In genomic region chr3:100234364-100234763, GRCh38 we compare ENCODE assay signal across 17 cellular contexts. TPM values are rescaled to one million over a fixed set of nuclear protein-coding genes. Genes with fewer than 3 reads are reported as not detected.
DNase-seq lines count a peak whose midpoint lies in the region; ATAC-seq, FAIRE-seq and TF ChIP-seq lines count a peak whose summit lies in the region.
"Had no signal": no experiment of that assay in that cellular context is flagged by ENCODE, and none has a peak within 500 bp of the region (broad histone marks: within the 10 kb centered on the region; RNA-seq: fewer than 3 reads in every experiment).

No MANE protein-coding gene starts in this region.

- H3K9me3 ChIP-seq in IMR-90 (ENCODE audit: control insufficient read depth, insufficient read depth, low read length) (peaks cover 10% of the 10 kb centered on the region), K562 (replicated peaks; ENCODE audit: control insufficient read depth, insufficient read depth, low read depth, low read length) (no peaks in the 10 kb centered on the region), mesenchymal stem cell (ENCODE audit: control insufficient read depth, low read length) (peaks cover 27% of the 10 kb centered on the region), pancreas (no peaks in the 10 kb centered on the region)

- H3K9me3 Mint-ChIP-seq in naive thymus-derived CD8-positive, alpha-beta T cell, result peaks cover 0 to 11% (median 4%) of the 10 kb centered on the region in 9 donors

- H3K56ac ChIP-seq in IMR-90 (ENCODE audit: extremely low read depth, insufficient read depth, low read length), result no peak overlapping the region

- H3K79me1 ChIP-seq in IMR-90 (ENCODE audit: low read depth in 1 of 2, low read length in 2 of 2) (no peaks in the 10 kb centered on the region), mesenchymal stem cell (replicated peaks; ENCODE audit: low read length, poor library complexity, severe bottlenecking) (no peaks in the 10 kb centered on the region)

- no peak overlapping the region for H3K4me3 Mint-ChIP-seq in naive thymus-derived CD8-positive, alpha-beta T cell
- H3K4me3 Mint-ChIP-seq: CD4-positive, alpha-beta memory T cell had no signal

- CTCF ChIA-PET in IMR-90 (lab: Yijun Ruan, JAX), result no interaction called here
- CTCF ChIA-PET in K562 (lab: Yijun Ruan, JAX; ENCODE audit: low intra/inter-chr PET ratio), result no interaction called here

- H2AK9ac ChIP-seq in IMR-90 (replicated peaks; ENCODE audit: low read depth, low read length, poor library complexity), result no peak overlapping the region

- no peak overlapping the region for H3K23ac ChIP-seq in IMR-90 (ENCODE audit: low read depth, low read length)
- H3K23ac ChIP-seq in mesenchymal stem cell (ENCODE audit: low read length in 2 of 2), result no peak overlapping the region

- DNase-seq in IMR-90 (no peak), K562 (ENCODE audit: extremely low read depth in 1 of 4, low spot score in 3 of 4) (no peak), mesenchymal stem cell (no peak), pancreas (no peak)
- no peak for DNase-seq in naive thymus-derived CD8-positive, alpha-beta T cell
- DNase-seq: C1 segment of cervical spinal cord; CD4-positive, alpha-beta memory T cell; COR-L47; DMS153; DND-41; GM23248; H7; HCEC 1CT had no signal

- H2BK15ac ChIP-seq in IMR-90 (ENCODE audit: low read depth, low read length), result no peak overlapping the region; the same call in 2 of the 3 replicates
- peak overlapping the region; percentile 13 for H2BK15ac ChIP-seq in mesenchymal stem cell (ENCODE audit: low read depth, poor library complexity, severe bottlenecking)

- in situ Hi-C loops in IMR-90 (cut with MboI; ENCODE audit: low sequenced_read_pairs) (no loop called here), K562 (cut with MboI) (no loop called here)

- H2AFZ ChIP-seq in IMR-90 (replicated peaks; ENCODE audit: low read length, poor library complexity) (no peak overlapping the region), K562 (ENCODE audit: low read depth, low read length) (no peak overlapping the region), mesenchymal stem cell (ENCODE audit: low read depth, low read length) (no peak overlapping the region)
- H2AFZ ChIP-seq: GM23248 had no signal

- TF ChIP-seq EP300 in K562 (IDR thresholded peaks at IDR 0.05; ENCODE audit: low read length), result no peak

- H3K36me3 ChIP-seq in IMR-90 (ENCODE audit: control insufficient read depth, insufficient read depth, low read length), result no peaks in the 10 kb centered on the region
- no peaks in the 10 kb centered on the region for H3K36me3 ChIP-seq in K562 (ENCODE audit: control insufficient read depth, insufficient read depth, low read length)
- H3K36me3 ChIP-seq in mesenchymal stem cell (ENCODE audit: control insufficient read depth in 1 of 2, insufficient read depth in 2 of 2, low read depth in 1 of 2, low read length in 2 of 2), result no peaks in the 10 kb centered on the region
- H3K36me3 ChIP-seq in pancreas, result no peaks in the 10 kb centered on the region

- H3K9ac ChIP-seq in IMR-90 (ENCODE audit: low read depth, low read length), result no peak overlapping the region
- H3K9ac ChIP-seq in K562 (ENCODE audit: insufficient read depth in 1 of 2, low read depth in 2 of 2, low read length in 2 of 2), result no peak overlapping the region
- H3K9ac ChIP-seq in mesenchymal stem cell (ENCODE audit: low read length), result no peak overlapping the region
- H3K9ac ChIP-seq: GM23248 had no signal

- peaks cover 0 to 1% (median 0%) of the 10 kb centered on the region in 4 donors for H3K4me1 Mint-ChIP-seq in naive thymus-derived CD8-positive, alpha-beta T cell

- FAIRE-seq in K562 (lab: Jason Lieb, UNC), result no peak
- no peak for FAIRE-seq in pancreas (lab: Jason Lieb, UNC)
- FAIRE-seq: G401.6, GM12892, H1 had no signal

- H4K8ac ChIP-seq in IMR-90 (ENCODE audit: low read depth in 2 of 2, low read length in 2 of 2) (0 out of 4 replicates have a peak overlapping the region, but pooled peaks of 1 of the 2 experiments have one; percentile 51), mesenchymal stem cell (ENCODE audit: low read length) (no peak overlapping the region)

- peaks cover 0 to 3% (median 1%) of the 10 kb centered on the region in 5 donors for H3K27me3 Mint-ChIP-seq in naive thymus-derived CD8-positive, alpha-beta T cell
- H3K27me3 Mint-ChIP-seq: CD4-positive, alpha-beta memory T cell had no signal

- H3K4me2 ChIP-seq in IMR-90 (ENCODE audit: low read depth, low read length) (no peak overlapping the region), K562 (ENCODE audit: insufficient read depth, low read length) (no peak overlapping the region), mesenchymal stem cell (ENCODE audit: low read length, poor library complexity, severe bottlenecking) (no peak overlapping the region)

- WGBS in IMR-90 (ENCODE audit: extremely low coverage in 2 of 2, insufficient read length in 1 of 2), 2 experiments, result no CpG with 5 or more reads among the region's 2 CpGs
- 16% methylated on average over 2 of the region's 2 CpGs for WGBS in K562 (ENCODE audit: insufficient coverage, low coverage, missing lambda C conversion rate)
- WGBS in mesenchymal stem cell, result 86% methylated on average over 2 of the region's 2 CpGs
- 85 to 90% methylated on average over 2 of the region's 2 CpGs for WGBS in pancreas, 2 donors

- TF ChIP-seq RAD21 in IMR-90 (IDR thresholded peaks at IDR 0.05; ENCODE audit: low read length) (no peak), K562 (CRISPR knock-in tag; conservative IDR thresholded peaks at IDR 0.05 in 1 of 2, IDR thresholded peaks at IDR 0.05 in 1 of 2) (no peak)

- H3K27ac ChIP-seq in IMR-90 (ENCODE audit: insufficient read depth, low read length) (no peak overlapping the region), K562 (ENCODE audit: extremely low read depth, low read depth, low read length) (no peak overlapping the region), mesenchymal stem cell (ENCODE audit: low read length, poor library complexity, severe bottlenecking) (no peak overlapping the region), pancreas (no peak overlapping the region)
- H3K27ac ChIP-seq: GM23248 had no signal

- POLR2A ChIA-PET in IMR-90 (lab: Charles Lee; ENCODE audit: unreplicated experiment) (no interaction called here), K562 (lab: Yijun Ruan, JAX) (interaction anchor here (1.8 kb wide), 1 partner anchor 402 kb away, joined by 3 read pairs; no protein-coding TSS in a partner anchor)
- POLR2A ChIA-PET in naive thymus-derived CD8-positive, alpha-beta T cell (lab: Charles Lee), result no interaction called here

- H2AK5ac ChIP-seq in IMR-90 (ENCODE audit: low read depth, low read length), result no peak overlapping the region
- no peak overlapping the region for H2AK5ac ChIP-seq in mesenchymal stem cell (ENCODE audit: low read length, severe bottlenecking)

- peaks cover 0 to 4% (median 4%) of the 10 kb centered on the region in 3 donors for H3K36me3 Mint-ChIP-seq in naive thymus-derived CD8-positive, alpha-beta T cell

- H2BK120ac ChIP-seq in IMR-90 (ENCODE audit: low read depth, low read length), result peak overlapping the region; percentile 42; the same call in 1 of the 2 replicates
- no peak overlapping the region for H2BK120ac ChIP-seq in mesenchymal stem cell (ENCODE audit: low read depth, low read length)

- intact Hi-C loops in IMR-90 (cut with micrococcal nuclease), result no loop called here
- intact Hi-C loops in K562 (cut with micrococcal nuclease), result no loop called here
- intact Hi-C loops in pancreas (cut with DNase I), result no loop called here

- H3K27ac Mint-ChIP-seq in naive thymus-derived CD8-positive, alpha-beta T cell, result no peak overlapping the region

- H3K9me1 ChIP-seq in IMR-90 (ENCODE audit: insufficient read depth, low read length) (no peaks in the 10 kb centered on the region), K562 (ENCODE audit: control insufficient read depth, insufficient read depth, low read length) (no peaks in the 10 kb centered on the region)

- ATAC-seq in IMR-90 (ENCODE audit: low read depth) (no peak), K562 (0 out of 3 replicates have a peak, but pooled peaks have one; percentile 40), GM19452 (IDR thresholded peaks at IDR 0.05; ENCODE audit: unreplicated experiment) (no peak), pancreas (no peak)
- ATAC-seq in naive thymus-derived CD8-positive, alpha-beta T cell, result no peak

- H4K91ac ChIP-seq in IMR-90 (ENCODE audit: insufficient read depth, low read depth, low read length), result no peak overlapping the region
- H4K91ac ChIP-seq in mesenchymal stem cell (ENCODE audit: low read length), result no peak overlapping the region

- H3K4me1 ChIP-seq in IMR-90 (ENCODE audit: control insufficient read depth, insufficient read depth, low read length), result peaks cover 5% of the 10 kb centered on the region; the same call in 1 of the 2 replicates
- H3K4me1 ChIP-seq in K562 (replicated peaks in 1 of 2; ENCODE audit: control insufficient read depth in 2 of 2, insufficient read depth in 2 of 2, low read length in 2 of 2), result no peaks in the 10 kb centered on the region
- H3K4me1 ChIP-seq in mesenchymal stem cell (ENCODE audit: control insufficient read depth, insufficient read depth, low read depth, low read length), result no peaks in the 10 kb centered on the region
- H3K4me1 ChIP-seq in pancreas, result no peaks in the 10 kb centered on the region

- no peak overlapping the region for H2BK12ac ChIP-seq in mesenchymal stem cell (ENCODE audit: low read length in 2 of 2)

- no peaks in the 10 kb centered on the region for H4K20me1 ChIP-seq in IMR-90 (ENCODE audit: insufficient read depth, low read length)
- H4K20me1 ChIP-seq in K562 (replicated peaks; ENCODE audit: control insufficient read depth, insufficient read depth, low read length), result no peaks in the 10 kb centered on the region

- TF ChIP-seq CTCF in IMR-90 (conservative IDR thresholded peaks at IDR 0.05; ENCODE audit: low read depth, low read length) (no peak), K562 (IDR thresholded peaks at IDR 0.05 in 2 of 3, conservative IDR thresholded peaks at IDR 0.05 in 1 of 3; ENCODE audit: insufficient read depth in 2 of 3, low read depth in 1 of 3, low read length in 3 of 3) (no peak), pancreas (IDR thresholded peaks at IDR 0.05) (no peak)

- no peak overlapping the region for H3K14ac ChIP-seq in IMR-90 (replicated peaks; ENCODE audit: low read depth, low read length)
- no peak overlapping the region for H3K14ac ChIP-seq in mesenchymal stem cell (ENCODE audit: low read length in 2 of 2)

- TF ChIP-seq POLR2A in IMR-90 (IDR thresholded peaks at IDR 0.05; ENCODE audit: low read depth, low read length) (no peak), K562 (conservative IDR thresholded peaks at IDR 0.05) (no peak)

- H3K18ac ChIP-seq in IMR-90 (ENCODE audit: low read depth, low read length) (no peak overlapping the region), mesenchymal stem cell (ENCODE audit: low read depth in 1 of 2, low read length in 2 of 2) (no peak overlapping the region)

- H3K79me2 ChIP-seq in K562 (ENCODE audit: control insufficient read depth, insufficient read depth, low read length), result no peaks in the 10 kb centered on the region

- H3K27me3 ChIP-seq in IMR-90 (ENCODE audit: control insufficient read depth, insufficient read depth, low read length), result no peaks in the 10 kb centered on the region
- H3K27me3 ChIP-seq in K562 (ENCODE audit: control insufficient read depth in 2 of 2, insufficient read depth in 2 of 2, low read length in 2 of 2), result no peaks in the 10 kb centered on the region
- no peaks in the 10 kb centered on the region for H3K27me3 ChIP-seq in mesenchymal stem cell (ENCODE audit: control insufficient read depth in 1 of 2, insufficient read depth in 1 of 2, low read length in 2 of 2)
- no peaks in the 10 kb centered on the region for H3K27me3 ChIP-seq in pancreas

- peak overlapping the region; percentile 31 for H3K4ac ChIP-seq in IMR-90 (ENCODE audit: low read depth, low read length)
- H3K4ac ChIP-seq in mesenchymal stem cell (ENCODE audit: low read depth in 1 of 2, low read length in 2 of 2), result no peak overlapping the region

- H2BK20ac ChIP-seq in IMR-90 (ENCODE audit: low read depth, low read length), result 0 out of 2 replicates have a peak overlapping the region, but pooled peaks have one; percentile 39

- BruUV-seq in IMR-90 (replicated peaks; lab: Mats Ljungman, UMichigan) (no TSS peak), K562 (replicated peaks; lab: Mats Ljungman, UMichigan) (no TSS peak)

- H4K5ac ChIP-seq in IMR-90 (ENCODE audit: low read depth, low read length), result no peak overlapping the region

- no peak overlapping the region for H2BK5ac ChIP-seq in IMR-90 (ENCODE audit: low read depth, low read length, poor library complexity, severe bottlenecking)
- no peak overlapping the region for H2BK5ac ChIP-seq in mesenchymal stem cell (ENCODE audit: low read depth, low read length, poor library complexity, severe bottlenecking)

- H3K4me3 ChIP-seq in IMR-90 (ENCODE audit: insufficient read depth, low read depth, low read length), result no peak overlapping the region
- H3K4me3 ChIP-seq in K562, result no peak overlapping the region
- no peak overlapping the region for H3K4me3 ChIP-seq in mesenchymal stem cell (ENCODE audit: insufficient read depth in 1 of 2, low read depth in 1 of 2, low read length in 2 of 2)
- no peak overlapping the region for H3K4me3 ChIP-seq in pancreas
- H3K4me3 ChIP-seq: GM23248 had no signal

- dilution Hi-C loops in IMR-90 (cut with HindIII; ENCODE audit: low sequenced_read_pairs, unreplicated experiment), result no loop called here

RNA-seq across cellular contexts. Expression of gene TBC1D23, which starts 26.4 kb away (rescaled TPM):
- total RNA-seq in IMR-90 (2012; rRNA removed) (67.0 and 123 TPM in 2 replicates), K562 (2014; rRNA removed) (26.7 and 28.0 TPM in 2 replicates), K562 (2014; rRNA removed; fragmentation: Illumina TruSeq; extraction: Trizol) (48.7 and 56.5 TPM in 2 replicates), K562 (2015; rRNA removed; fragmentation: Illumina TruSeq; extraction: Trizol) (32.0 and 35.2 TPM in 2 replicates), K562 (2021) (42.8 and 48.2 TPM in 2 replicates), pancreas (10 to 100 TPM; 19.5 to 31.3 (median 23.4) TPM)
- polyA plus RNA-seq in IMR-90 (2012; rRNA removed) (16.3 and 21.2 TPM in 2 replicates), K562 (2011; rRNA removed) (75.2 and 85.8 TPM in 2 replicates), K562 (2014; fragmentation: Illumina TruSeq; extraction: Trizol) (24.4 and 29.0 TPM in 2 replicates), K562 (2014; fragmentation: Nextera tagmentation; extraction: Ambion mirVana) (10 to 100 TPM; 43.7 to 49.3 TPM), K562 (2014; rRNA removed) (23.4 and 25.8 TPM in 2 replicates), pancreas (10 to 100 TPM; 10.9 to 15.1 TPM)
- 3.2 and 4.0 TPM in 2 replicates for polyA plus RNA-seq in IMR-90 (2012; cell fraction: cytosol; rRNA removed)
- 3.0 and 24.5 TPM in 2 replicates for polyA plus RNA-seq in IMR-90 (2012; cell fraction: nucleus; rRNA removed; ENCODE audit: low replicate concordance)
- 86.1 and 137 TPM in 2 replicates for total RNA-seq in K562 (2011; cell fraction: chromatin; rRNA removed; ENCODE audit: low replicate concordance)
- total RNA-seq in K562 (2011; cell fraction: nucleolus; rRNA removed), result 23.0 and 30.1 TPM in 2 replicates
- total RNA-seq in K562 (2011; cell fraction: nucleoplasm; rRNA removed), result 48.8 and 56.6 TPM in 2 replicates
- 13.5 and 23.4 TPM in 2 replicates for polyA plus RNA-seq in K562 (2011; cell fraction: cytosol; rRNA removed)
- 27.0 and 42.7 TPM in 2 replicates for polyA plus RNA-seq in K562 (2011; cell fraction: nucleus; rRNA removed)
- polyA plus RNA-seq in K562 (2012), result 20.5 and 23.1 TPM in 2 replicates
- 104 and 139 TPM in 2 replicates for polyA minus RNA-seq in K562 (2011; rRNA and poly(A)+ RNA removed)
- polyA minus RNA-seq in K562 (2011; cell fraction: cytosol; rRNA and poly(A)+ RNA removed), result 35.6 and 41.3 TPM in 2 replicates
- polyA minus RNA-seq in K562 (2011; cell fraction: nucleus; rRNA and poly(A)+ RNA removed), result 27.5 and 53.5 TPM in 2 replicates
- polyA plus RNA-seq in mesenchymal stem cell (2013, experiment 1 of 2), result 28.3 TPM
- polyA plus RNA-seq in mesenchymal stem cell (2013, experiment 2 of 2), result 30.1 TPM
- total RNA-seq in naive thymus-derived CD8-positive, alpha-beta T cell, result 10 to 100 TPM; 34.7 to 35.9 TPM
- 10 to 100 TPM; 12.7 to 17.1 (median 16.1) TPM for polyA plus RNA-seq in naive thymus-derived CD8-positive, alpha-beta T cell
